22 cellular contexts compared by ENCODE assay signal in the genomic region with DNA sequence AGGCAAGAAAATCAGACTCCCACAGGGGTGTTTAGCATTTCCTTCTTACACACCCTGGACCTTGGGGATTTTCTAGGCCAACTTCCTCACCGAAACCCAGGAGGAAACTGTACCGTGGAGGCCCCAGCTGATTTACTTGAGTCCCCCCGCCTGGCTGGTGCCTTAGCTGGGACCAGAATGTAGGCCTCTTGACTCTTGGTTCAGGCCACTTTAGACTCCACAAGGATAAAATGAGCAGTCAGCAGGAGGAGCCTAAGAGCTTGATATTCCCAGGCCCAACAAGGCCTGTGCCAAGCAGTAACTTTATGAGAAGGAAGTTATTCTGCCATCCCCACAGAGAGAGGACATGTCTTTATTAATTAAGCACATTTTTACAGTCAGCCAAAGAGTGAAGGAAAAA. TPM values are rescaled to one million over a fixed set of nuclear protein-coding genes. Genes with fewer than 3 reads are reported as not detected.
DNase-seq lines count a peak whose midpoint lies in the region; ATAC-seq, FAIRE-seq and TF ChIP-seq lines count a peak whose summit lies in the region.
"Had no signal": no experiment of that assay in that cellular context is flagged by ENCODE, and none has a peak within 500 bp of the region (broad histone marks: within the 10 kb centered on the region; RNA-seq: fewer than 3 reads in every experiment).

No MANE protein-coding gene starts in this region.

- no peak for ATAC-seq in GM21717 (IDR thresholded peaks at IDR 0.05; ENCODE audit: unreplicated experiment)
- ATAC-seq: mucosa of descending colon had no signal

- no peak overlapping the region for H4K91ac ChIP-seq in H9 (ENCODE audit: insufficient read length, low read depth, low read length)

- H3K36me3 ChIP-seq in kidney (ENCODE audit: control insufficient read depth in 1 of 2, insufficient read depth in 2 of 2, low read length in 2 of 2) (no peaks in the 10 kb centered on the region), stomach (no peaks in the 10 kb centered on the region)

- H3K27me3 Mint-ChIP-seq in H9 (ENCODE audit: low read depth): peaks cover 61% of the 10 kb centered on the region

- no peak overlapping the region for H3K23ac ChIP-seq in H9 (ENCODE audit: insufficient read length, low read depth, low read length)

- CTCF ChIA-PET in AG04450 (lab: Charles Lee): interaction anchor here (0.9 to 3.5 kb wide), 4 partner anchors 209 to 235 kb away, joined by 4 to 20 read pairs (median 6); no protein-coding TSS in a partner anchor

- H3K27me3 ChIP-seq in AG04450 (ENCODE audit: control insufficient read depth, insufficient read depth, low read length) (peaks cover 2% of the 10 kb centered on the region), H9 (ENCODE audit: insufficient read depth, low read length) (peaks cover 6% of the 10 kb centered on the region; the same call in 1 of the 2 replicates), stomach (peaks cover 0 to 21% (median 14%) of the 10 kb centered on the region in 3 donors)
- H3K27me3 ChIP-seq: testis had no signal

- H2BK120ac ChIP-seq in H9 (ENCODE audit: low read depth, low read length, poor library complexity, severe bottlenecking): no peak overlapping the region

- no peak overlapping the region for H3T11ph ChIP-seq in H9 (ENCODE audit: low read length)

- peak overlapping the region in 2 of 3 experiments; percentile 15 to 67; a peak in 3 of 7 replicates for H3K27ac Mint-ChIP-seq in H9
- H3K27ac Mint-ChIP-seq: CD14-positive monocyte had no signal

- H3K27ac ChIP-seq in AG04450 (ENCODE audit: low read depth, low read length) (no peak overlapping the region), H9 (ENCODE audit: insufficient read length, low read depth, low read length) (no peak overlapping the region), kidney (ENCODE audit: low read depth in 2 of 2, low read length in 2 of 2) (no peak overlapping the region), stomach (no peak overlapping the region)
- H3K27ac ChIP-seq: testis had no signal

- no peaks in the 10 kb centered on the region for H3K79me2 ChIP-seq in H9 (ENCODE audit: insufficient read depth, low read length)

- no peaks in the 10 kb centered on the region for H3K23me2 ChIP-seq in H9 (ENCODE audit: insufficient read length, low read depth, low read length, poor library complexity, severe bottlenecking)

- H3K36me3 Mint-ChIP-seq in H9 (ENCODE audit: insufficient read depth in 1 of 3, low read depth in 3 of 3): no peaks in the 10 kb centered on the region
- H3K36me3 Mint-ChIP-seq: CD14-positive monocyte, immature natural killer cell had no signal

- H2BK12ac ChIP-seq in H9 (ENCODE audit: insufficient read length, low read depth, low read length): no peak overlapping the region

- no peaks in the 10 kb centered on the region for H4K20me1 ChIP-seq in H9 (ENCODE audit: control insufficient read depth, insufficient read depth, insufficient read length)

- H4K5ac ChIP-seq in H9 (ENCODE audit: insufficient read length, low read depth, low read length): no peak overlapping the region

- H3K9me3 ChIP-seq in AG04450 (ENCODE audit: control insufficient read depth, insufficient read depth, low read length): no peaks in the 10 kb centered on the region; the same call in 1 of the 2 replicates
- no peaks in the 10 kb centered on the region for H3K9me3 ChIP-seq in H9 (ENCODE audit: control insufficient read depth, low read depth, low read length)
- H3K9me3 ChIP-seq in kidney (ENCODE audit: control insufficient read depth in 1 of 2, low read length in 2 of 2): no peaks in the 10 kb centered on the region
- H3K9me3 ChIP-seq in stomach: no peaks in the 10 kb centered on the region
- H3K9me3 ChIP-seq: mucosa of descending colon, testis had no signal

- no peak overlapping the region for H3K14ac ChIP-seq in H9 (ENCODE audit: insufficient read depth, low read length)

- peak; percentile 27 for TF ChIP-seq CTCF in AG04450 (IDR thresholded peaks at IDR 0.05; ENCODE audit: low read depth, low read length)
- no peak for TF ChIP-seq CTCF in H9 (conservative IDR thresholded peaks at IDR 0.05)
- no peak for TF ChIP-seq CTCF in kidney (IDR thresholded peaks at IDR 0.05; ENCODE audit: borderline replicate concordance, extremely low read depth, insufficient read depth)
- TF ChIP-seq CTCF in stomach (IDR thresholded peaks at IDR 0.05): no peak

- H3K4me1 Mint-ChIP-seq in H9: peaks cover 13 to 22% of the 10 kb centered on the region in 2 experiments
- H3K4me1 Mint-ChIP-seq: CD14-positive monocyte had no signal

- H3K4ac ChIP-seq in H9 (ENCODE audit: low read depth, low read length): no peak overlapping the region

- no peak overlapping the region for H4K8ac ChIP-seq in H9 (replicated peaks; ENCODE audit: insufficient read length, low read depth, low read length)

- no peak overlapping the region for H3K4me3 ChIP-seq in AG04450 (ENCODE audit: low read depth, low read length)
- no peak overlapping the region for H3K4me3 ChIP-seq in kidney (ENCODE audit: low read length in 2 of 2)
- H3K4me3 ChIP-seq in stomach: no peak overlapping the region
- H3K4me3 ChIP-seq: mucosa of descending colon, testis had no signal

- H3K4me2 ChIP-seq in H9 (ENCODE audit: insufficient read depth, insufficient read length, low read length): no peak overlapping the region

- H2BK20ac ChIP-seq in H9 (ENCODE audit: low read depth, low read length, poor library complexity, severe bottlenecking): no peak overlapping the region

- H2AK5ac ChIP-seq in H9 (ENCODE audit: insufficient read length, low read length): no peak overlapping the region

- H3K56ac ChIP-seq in H9 (ENCODE audit: insufficient read length, low read depth, low read length): no peak overlapping the region

- no CpG with 5 or more reads among the region's 3 CpGs for WGBS in H9 (ENCODE audit: extremely low coverage, insufficient read length, low lambda C conversion rate)
- 51 to 82% (median 64%) methylated on average over 2 to 3 of the region's 3 CpGs for WGBS in stomach, 5 donors

- no peak for TF ChIP-seq POLR2A in stomach (IDR thresholded peaks at IDR 0.05)

- no peak overlapping the region for H2AFZ ChIP-seq in H9 (ENCODE audit: low read length)

- H3K4me1 ChIP-seq in H9 (ENCODE audit: insufficient read depth, low read length) (no peaks in the 10 kb centered on the region; the same call in 1 of the 2 replicates), kidney (ENCODE audit: control insufficient read depth in 1 of 2, insufficient read depth in 1 of 2, low read depth in 1 of 2, low read length in 2 of 2) (no peaks in the 10 kb centered on the region), stomach (peaks cover under 1 to 9% (median 7%) of the 10 kb centered on the region in 4 donors)
- H3K4me1 ChIP-seq: testis had no signal

- no peak overlapping the region for H3K18ac ChIP-seq in H9 (ENCODE audit: insufficient read length, low read depth, low read length)

- H3K9ac ChIP-seq in H9 (ENCODE audit: extremely low read depth, insufficient read length, low read length) (no peak overlapping the region), kidney (ENCODE audit: low read length in 2 of 2) (no peak overlapping the region)

- TF ChIP-seq EP300 in stomach (IDR thresholded peaks at IDR 0.05): no peak

- no peak for FAIRE-seq in kidney (lab: Jason Lieb, UNC)
- FAIRE-seq: bronchial epithelial cell, HTR-8/SVneo had no signal

- POLR2A ChIA-PET in AG04450 (lab: Yijun Ruan, JAX): no interaction called here

- H2BK15ac ChIP-seq in H9 (ENCODE audit: low read depth, low read length): no peak overlapping the region

- H3K79me1 ChIP-seq in H9 (ENCODE audit: insufficient read depth, low read depth, low read length, poor library complexity, severe bottlenecking): no peaks in the 10 kb centered on the region

- no peak overlapping the region for H2BK5ac ChIP-seq in H9 (ENCODE audit: insufficient read length, low read length)

- DNase-seq in AG04450 (ENCODE audit: low read depth, low spot score): no peak
- DNase-seq in H9: no peak
- DNase-seq in astrocyte of the hippocampus (ENCODE audit: low read depth, low spot score): peak; percentile 53
- DNase-seq in kidney: peak; percentile 8
- no peak for DNase-seq in activated CD4-positive, CD25-positive, alpha-beta regulatory T cell (lab: John Stamatoyannopoulos, UW)
- DNase-seq in amygdala (lab: John Stamatoyannopoulos, UW): no peak
- no peak for DNase-seq in stomach
- DNase-seq: activated naive CD4-positive, alpha-beta T cell; effector memory CD4-positive, alpha-beta T cell; GF-D8; immature natural killer cell; NCI-H2171 treated with DMSO at 0.1 percent for 48 hours; testis had no signal

- H3K9me3 Mint-ChIP-seq in H9: no peaks in the 10 kb centered on the region; a peak in 2 of 5 replicates
- H3K9me3 Mint-ChIP-seq: immature natural killer cell had no signal

- no peak overlapping the region for H3K4me3 Mint-ChIP-seq in H9
- H3K4me3 Mint-ChIP-seq: CD14-positive monocyte, immature natural killer cell had no signal

- intact Hi-C loops in kidney (cut with DNase I) (no loop called here), stomach (cut with DNase I; ENCODE audit: low total_unique reads) (no loop called here)

RNA-seq across cellular contexts. Expression of gene APBA2, which starts 4.6 kb away (rescaled TPM):
- polyA plus RNA-seq in AG04450 (2011; rRNA removed) (18.9 and 27.9 TPM in 2 replicates), kidney (ENCODE audit: insufficient read depth, low read depth, low replicate concordance) (1.0 TPM), stomach (1 to 10 TPM in 1 of 3 donors, under 1 TPM in 2; 0.62 to 2.0 (median 0.85) TPM)
- 28.6 and 31.4 TPM in 2 replicates for polyA minus RNA-seq in AG04450 (2011; rRNA and poly(A)+ RNA removed)
- total RNA-seq in H9 (2021) (12.2 and 14.3 TPM in 2 replicates), kidney (6.1 TPM), stomach (10 to 100 TPM in 1 of 5 donors, 1 to 10 TPM in 2, under 1 TPM in 1, not detected in 1; 0.45 to 13.3 (median 8.7) TPM)
- total RNA-seq: OCI-LY7 had no signal

RNA-seq across cellular contexts. Expression of gene GOLGA6L7, which starts 32.7 kb away (rescaled TPM):
- not detected in 2 replicates for polyA plus RNA-seq in AG04450 (2011; rRNA removed)
- polyA minus RNA-seq in AG04450 (2011; rRNA and poly(A)+ RNA removed): not detected in 2 replicates
- total RNA-seq in H9 (2021): not detected in 2 replicates
- total RNA-seq in kidney: not detected
- not detected for polyA plus RNA-seq in kidney (ENCODE audit: insufficient read depth, low read depth, low replicate concordance)
- not detected for total RNA-seq in stomach
- not detected for polyA plus RNA-seq in stomach
- total RNA-seq: activated CD8-positive, alpha-beta memory T cell treated with anti-CD3 and anti-CD28 coated beads for 36 hours; bronchial epithelial cell; glomerular endothelial cell; mucosa of descending colon; OCI-LY7; pulmonary artery endothelial cell had no signal
- polyA plus RNA-seq: CD14-positive monocyte, immature natural killer cell had no signal

Comparison
In these comparisons a context has a peak if more than half of its experiments do, and no peak if none do; other contexts are left out.
1. DNase-seq: peak in astrocyte of the hippocampus (single experiment) and kidney (single experiment); none in AG04450 (single experiment), H9 (single experiment), activated CD4-positive, CD25-positive, alpha-beta regulatory T cell (0 of 4), amygdala (0 of 56) and stomach (single experiment).